Comparison of ENCODE assay signal across 9 cellular contexts in the genomic region with DNA sequence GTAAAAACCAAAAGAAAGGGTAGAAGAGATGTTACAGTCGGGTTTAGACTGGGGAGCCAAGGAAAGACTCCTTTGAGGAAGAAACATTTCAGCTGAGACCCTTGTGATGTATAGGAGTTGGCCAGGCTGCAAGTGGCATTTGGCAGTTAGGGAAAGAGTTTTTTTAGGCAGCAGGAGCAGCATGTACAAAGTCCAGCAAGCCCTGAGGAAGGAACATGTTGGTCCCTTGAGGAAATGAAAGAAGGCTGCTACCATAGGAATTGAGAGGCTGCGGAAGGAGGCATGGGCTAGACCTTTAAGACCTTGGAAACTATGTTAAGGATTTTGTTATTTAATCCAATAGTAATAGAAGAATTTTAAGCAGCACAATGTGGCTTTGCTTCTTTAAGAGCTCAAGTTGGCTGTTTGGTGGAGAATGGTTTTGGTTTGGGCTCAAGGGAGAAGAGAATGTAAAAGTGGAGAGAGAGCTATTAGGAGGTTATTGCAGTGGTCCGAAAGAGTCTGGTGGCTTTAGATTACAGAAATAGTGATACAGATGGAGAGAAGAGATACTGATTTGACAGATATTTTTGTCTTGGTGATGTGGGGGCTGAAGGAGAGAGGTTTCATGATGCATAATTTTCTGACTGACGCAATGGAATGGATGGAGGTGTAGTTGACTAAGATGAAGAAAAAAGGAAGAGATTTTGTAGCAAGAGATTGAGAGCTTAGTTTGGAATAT. TPM values are rescaled to one million over a fixed set of nuclear protein-coding genes. Genes with fewer than 3 reads are reported as not detected.
DNase-seq lines count a peak whose midpoint lies in the region; ATAC-seq and TF ChIP-seq lines count a peak whose summit lies in the region.
"Had no signal": no experiment of that assay in that cellular context is flagged by ENCODE, and none has a peak within 500 bp of the region (broad histone marks: within the 10 kb centered on the region; RNA-seq: fewer than 3 reads in every experiment).

No MANE protein-coding gene starts in this region.

- H3K9me3 ChIP-seq in OCI-LY3 (ENCODE audit: insufficient read depth, low read length) (no peaks in the 10 kb centered on the region), thyroid gland (no peaks in the 10 kb centered on the region)

- TF ChIP-seq CTCF in GM13976 (IDR thresholded peaks at IDR 0.05; ENCODE audit: borderline replicate concordance, control extremely low read depth, extremely low read depth, insufficient read depth, missing control alignments) (no peak), OCI-LY3 (IDR thresholded peaks at IDR 0.05; ENCODE audit: low read depth, low read length) (no peak), thyroid gland (IDR thresholded peaks at IDR 0.05) (no peak)

- H3K4me1 ChIP-seq in OCI-LY3 (ENCODE audit: low read length) (peaks cover 79% of the 10 kb centered on the region), thyroid gland (peaks cover 20 to 34% of the 10 kb centered on the region in 2 donors)

- WGBS in thyroid gland, 2 donors, result 76 to 81% methylated on average over 4 of the region's 4 CpGs

- H2AFZ ChIP-seq in OCI-LY3 (ENCODE audit: low read depth, low read length), result no peak overlapping the region

- peak; percentile 55 for ATAC-seq in GM21529 (IDR thresholded peaks at IDR 0.05; ENCODE audit: unreplicated experiment)
- ATAC-seq: WTC11 had no signal

- H3K79me2 ChIP-seq in OCI-LY3 (ENCODE audit: low read length), result peaks cover 91% of the 10 kb centered on the region

- no peak for TF ChIP-seq POLR2A in thyroid gland (IDR thresholded peaks at IDR 0.05)

- intact Hi-C loops in thyroid gland (cut with DNase I), result loop anchor here (10.0 kb wide), 1 partner anchor 65 kb away; no protein-coding TSS in a partner anchor

- peak overlapping the region; percentile 70 for H3K4me3 ChIP-seq in OCI-LY3 (ENCODE audit: low read length)
- H3K4me3 ChIP-seq in thyroid gland (replicated peaks in 1 of 3), result no peak overlapping the region

- H4K20me1 ChIP-seq in OCI-LY3 (ENCODE audit: insufficient read depth, low read length), result no peaks in the 10 kb centered on the region

- in situ Hi-C loops in GM13976 (cut with MboI; ENCODE audit: low sequenced_read_pairs, unreplicated experiment), result loop anchor here (10.0 kb wide), 1 partner anchor 245 kb away; no protein-coding TSS in a partner anchor

- H3K27me3 ChIP-seq in OCI-LY3 (ENCODE audit: low read depth, low read length) (no peaks in the 10 kb centered on the region), thyroid gland (no peaks in the 10 kb centered on the region)

- H3K27ac ChIP-seq in OCI-LY3 (ENCODE audit: low read length) (peak overlapping the region; percentile 96), thyroid gland (no peak overlapping the region)

- DNase-seq in GM13976 (ENCODE audit: low spot score) (peak; percentile 81), medulla oblongata (ENCODE audit: extremely low spot score) (peak; percentile 61), foreskin melanocyte (no peak), HPDE6-E6E7 (ENCODE audit: extremely low spot score) (no peak), thyroid gland (no peak), NCI-H2171 (lab: John Stamatoyannopoulos, UW) (no peak)

- peak overlapping the region; percentile 91 for H3K4me2 ChIP-seq in OCI-LY3 (ENCODE audit: low read length)

- H3K9ac ChIP-seq in OCI-LY3 (ENCODE audit: low read length), result peak overlapping the region; percentile 69

- peaks cover 3% of the 10 kb centered on the region for H3K36me3 ChIP-seq in OCI-LY3 (replicated peaks; ENCODE audit: low read depth, low read length)
- H3K36me3 ChIP-seq in thyroid gland, result no peaks in the 10 kb centered on the region

RNA-seq across cellular contexts. Expression of a gene that starts 26.6 kb away (rescaled TPM):
- 10 to 100 TPM; 21.9 to 29.3 (median 26.8) TPM for total RNA-seq in thyroid gland

RNA-seq across cellular contexts. Expression of a gene that starts 50.1 kb away (rescaled TPM):
- total RNA-seq in thyroid gland, result 1 to 10 TPM in 1 of 4 donors, under 1 TPM in 1, not detected in 2; 0.40 to 1.0 TPM

Comparison
In these comparisons a context has a peak if more than half of its experiments do, and no peak if none do; other contexts are left out.
1. DNase-seq: peak in GM13976 (single experiment) and medulla oblongata (single experiment); none in foreskin melanocyte (single experiment), HPDE6-E6E7 (single experiment), thyroid gland (0 of 2) and NCI-H2171 (single experiment).